In genomic region chr1:62230724-62231123, GRCh38 we compare ENCODE assay signal across 13 cellular contexts. TPM values are rescaled to one million over a fixed set of nuclear protein-coding genes. Genes with fewer than 3 reads are reported as not detected.
DNase-seq lines count a peak whose midpoint lies in the region; ATAC-seq and TF ChIP-seq lines count a peak whose summit lies in the region.
"Had no signal": no experiment of that assay in that cellular context is flagged by ENCODE, and none has a peak within 500 bp of the region (broad histone marks: within the 10 kb centered on the region; RNA-seq: fewer than 3 reads in every experiment).

No MANE protein-coding gene starts in this region.

- no peaks in the 10 kb centered on the region for H3K27me3 ChIP-seq in brain microvascular endothelial cell (replicated peaks)

- no peaks in the 10 kb centered on the region for H3K36me3 ChIP-seq in brain microvascular endothelial cell (replicated peaks)
- H3K36me3 ChIP-seq in mucosa of descending colon (ENCODE audit: low read depth): no peaks in the 10 kb centered on the region
- H3K36me3 ChIP-seq: tibial artery had no signal

- peak; percentile 51 for ATAC-seq in mucosa of descending colon
- ATAC-seq: right cardiac atrium had no signal

- no peaks in the 10 kb centered on the region for H3K4me1 ChIP-seq in mucosa of descending colon (ENCODE audit: low read depth)
- H3K4me1 ChIP-seq: tibial artery had no signal

- H3K9me3 ChIP-seq in mucosa of descending colon: no peaks in the 10 kb centered on the region
- H3K9me3 ChIP-seq: tibial artery had no signal

- in situ Hi-C loops in brain microvascular endothelial cell (cut with HindIII; ENCODE audit: low pct_ligation_motif_present, low sequenced_read_pairs): no loop called here

- no peak overlapping the region for H3K27ac ChIP-seq in brain microvascular endothelial cell
- H3K27ac ChIP-seq: tibial artery had no signal

- TF ChIP-seq CTCF in brain microvascular endothelial cell (IDR thresholded peaks at IDR 0.05; ENCODE audit: low read depth, low read length, missing control alignments): no peak
- TF ChIP-seq CTCF in mucosa of descending colon (IDR thresholded peaks at IDR 0.05): no peak

- peak; percentile 97 for DNase-seq in EL
- peak; percentile 57 for DNase-seq in LoVo (ENCODE audit: low spot score)
- peak; percentile 82 for DNase-seq in brain microvascular endothelial cell
- no peak for DNase-seq in mucosa of descending colon
- DNase-seq in dermis blood vessel endothelial cell: no peak
- DNase-seq in C1 segment of cervical spinal cord (lab: John Stamatoyannopoulos, UW): no peak
- no peak for DNase-seq in RPMI8226
- DNase-seq in NCI-H446 treated with DMSO at 0.1 percent for 48 hours (lab: John Stamatoyannopoulos, UW): no peak
- DNase-seq: activated CD4-positive, alpha-beta T cell treated with anti-CD3 and anti-CD28 coated beads, Interleukin-2, amount 50 U/mL, for 48 hours; activated naive CD8-positive, alpha-beta T cell treated with anti-CD3 and anti-CD28 coated beads, Interleukin-2, amount 10 ng/mL, durations not matched to agents 7 days and 5 days; effector CD8-positive, alpha-beta T cell; right cardiac atrium had no signal

- H3K4me3 ChIP-seq in brain microvascular endothelial cell (ENCODE audit: low read depth, low read length) (no peak overlapping the region), mucosa of descending colon (no peak overlapping the region)
- H3K4me3 ChIP-seq: tibial artery had no signal

- intact Hi-C loops in mucosa of descending colon (cut with DNase I, micrococcal nuclease): no loop called here

RNA-seq across cellular contexts. Expression of gene L1TD1, which starts 36.1 kb away (rescaled TPM):
- total RNA-seq in mucosa of descending colon: 10 to 100 TPM in 1 of 3 donors, 1 to 10 TPM in 1, under 1 TPM in 1; 0.98 to 12.0 (median 1.4) TPM
- total RNA-seq in dermis blood vessel endothelial cell: not detected in 2 replicates
- total RNA-seq: activated naive CD8-positive, alpha-beta T cell treated with anti-CD3 and anti-CD28 coated beads, Interleukin-2, amount 10 ng/mL, durations not matched to agents 7 days and 5 days had no signal

Comparison
In these comparisons a context has a peak if more than half of its experiments do, and no peak if none do; other contexts are left out.
1. DNase-seq: peak in EL (single experiment), LoVo (single experiment) and brain microvascular endothelial cell (single experiment); none in mucosa of descending colon (0 of 3), dermis blood vessel endothelial cell (single experiment), C1 segment of cervical spinal cord (0 of 14), RPMI8226 (single experiment) and NCI-H446 treated with DMSO at 0.1 percent for 48 hours (single experiment).